Comparison of ENCODE assay signal across 1 cellular context in the genomic region with DNA sequence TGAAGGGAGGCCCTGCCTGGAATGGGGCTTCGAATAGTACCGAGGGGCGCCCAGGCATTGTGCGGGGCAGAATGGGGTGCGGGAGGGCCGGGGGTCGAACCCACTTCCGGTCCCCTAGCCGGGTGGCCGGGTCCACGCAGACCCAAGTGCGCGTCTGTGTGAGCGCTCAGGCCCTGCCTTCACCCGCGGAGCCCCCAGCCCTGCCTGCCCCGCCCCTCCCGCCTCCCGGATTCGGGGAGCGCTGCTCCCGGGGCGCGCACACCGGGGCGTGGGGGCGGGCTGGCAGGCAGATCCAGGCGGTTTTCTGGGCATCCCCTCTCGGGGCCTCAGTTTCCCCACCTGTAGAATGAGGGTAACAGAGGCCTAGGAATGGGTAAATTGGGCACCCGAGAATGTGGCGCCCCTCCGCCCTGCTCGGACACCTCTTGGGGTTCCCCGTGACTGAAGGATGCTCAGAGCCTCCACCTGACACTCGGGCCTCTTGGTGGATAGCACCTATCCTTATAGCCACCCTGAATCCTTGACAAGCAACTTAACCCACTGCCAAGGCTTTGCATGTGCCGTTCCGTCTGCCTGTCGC.
TF ChIP-seq lines count a peak whose summit lies in the region.

No MANE protein-coding gene starts in this region.

TF ChIP-seq in SK-N-SH treated with all-trans-retinoic acid at 6 μM for 48 hours, 23 proteins besides CTCF, POLR2A, EP300 and RAD21 (continued from another document):
- TF ChIP-seq PATZ1 (CRISPR knock-in tag; IDR thresholded peaks at IDR 0.05; ENCODE audit: borderline replicate concordance), result 0 out of 2 replicates have a peak, but pooled peaks have one; percentile 7
- no peak for TF ChIP-seq GLIS3 (CRISPR knock-in tag; IDR thresholded peaks at IDR 0.05)
- TF ChIP-seq ZC3H10 (CRISPR knock-in tag; IDR thresholded peaks at IDR 0.05), result no peak
